Comparison of ENCODE assay signal across 14 cellular contexts in genomic region chr6:169428532-169428931, GRCh38.
DNase-seq lines count a peak whose midpoint lies in the region; ATAC-seq, FAIRE-seq and TF ChIP-seq lines count a peak whose summit lies in the region.
"Had no signal": no experiment of that assay in that cellular context is flagged by ENCODE, and none has a peak within 500 bp of the region (broad histone marks: within the 10 kb centered on the region; RNA-seq: fewer than 3 reads in every experiment).

No MANE protein-coding gene starts in this region.

- H3K27ac Mint-ChIP-seq in astrocyte (ENCODE audit: unreplicated experiment): peak overlapping the region; percentile 94
- H3K27ac Mint-ChIP-seq: activated CD4-positive, alpha-beta T cell treated with anti-CD3 and anti-CD28 coated beads for 36 hours; CD8-positive, alpha-beta memory T cell had no signal

- peaks cover 4% of the 10 kb centered on the region for H3K27me3 Mint-ChIP-seq in astrocyte (ENCODE audit: low read depth, unreplicated experiment)
- H3K27me3 Mint-ChIP-seq: activated CD4-positive, alpha-beta T cell treated with anti-CD3 and anti-CD28 coated beads for 36 hours had no signal

- no peak for ATAC-seq in HG03460 (IDR thresholded peaks at IDR 0.05; ENCODE audit: unreplicated experiment)
- ATAC-seq: activated CD4-positive, alpha-beta T cell treated with anti-CD3 and anti-CD28 coated beads for 36 hours had no signal

- H3K4me1 Mint-ChIP-seq in astrocyte (ENCODE audit: low read depth, unreplicated experiment): peaks cover 10% of the 10 kb centered on the region
- H3K4me1 Mint-ChIP-seq: activated CD4-positive, alpha-beta T cell treated with anti-CD3 and anti-CD28 coated beads for 36 hours; CD8-positive, alpha-beta memory T cell had no signal

- FAIRE-seq in astrocyte (lab: Jason Lieb, UNC): no peak

- H3K27me3 ChIP-seq in HUES64 (ENCODE audit: insufficient read depth, low read length): no peaks in the 10 kb centered on the region
- H3K27me3 ChIP-seq in astrocyte (ENCODE audit: insufficient read depth, low read length): no peaks in the 10 kb centered on the region
- no peaks in the 10 kb centered on the region for H3K27me3 ChIP-seq in smooth muscle cell (ENCODE audit: low read depth)

- H3F3A ChIP-seq in smooth muscle cell (ENCODE audit: low read depth): peaks cover 3% of the 10 kb centered on the region

- peaks cover 14% of the 10 kb centered on the region for H3K4me1 ChIP-seq in HUES64 (ENCODE audit: insufficient read depth, low read length)
- H3K4me1 ChIP-seq in astrocyte (ENCODE audit: insufficient read depth, low read length): peaks cover 11% of the 10 kb centered on the region
- H3K4me1 ChIP-seq in smooth muscle cell (ENCODE audit: low read depth): peaks cover 14% of the 10 kb centered on the region

- H3K36me3 ChIP-seq in HUES64 (ENCODE audit: insufficient read depth, low read length) (no peaks in the 10 kb centered on the region), astrocyte (ENCODE audit: insufficient read depth, low read length) (no peaks in the 10 kb centered on the region), smooth muscle cell (ENCODE audit: low read depth) (no peaks in the 10 kb centered on the region)

- H3K9me3 ChIP-seq in HUES64 (ENCODE audit: insufficient read depth, low read depth, low read length) (peaks cover 31% of the 10 kb centered on the region), astrocyte (ENCODE audit: insufficient read depth, low read depth, low read length) (no peaks in the 10 kb centered on the region), smooth muscle cell (replicated peaks; ENCODE audit: low read depth) (peaks cover 7% of the 10 kb centered on the region)

- H3K4me2 ChIP-seq in astrocyte (ENCODE audit: low read length): peak overlapping the region; percentile 51
- peak overlapping the region; percentile 72 for H3K4me2 ChIP-seq in smooth muscle cell

- no peak overlapping the region for H3K4me3 ChIP-seq in HUES64 (ENCODE audit: low read length)
- no peak overlapping the region for H3K4me3 ChIP-seq in astrocyte (ENCODE audit: insufficient read depth, low read depth, low read length)
- peak overlapping the region; percentile 20 for H3K4me3 ChIP-seq in smooth muscle cell

- H3K9ac ChIP-seq in HUES64 (ENCODE audit: low read depth, low read length) (no peak overlapping the region; the same call in 1 of the 2 replicates), astrocyte (ENCODE audit: low read length) (no peak overlapping the region), smooth muscle cell (ENCODE audit: low read depth) (peak overlapping the region; percentile 72)

- H4K20me1 ChIP-seq in astrocyte (ENCODE audit: insufficient read depth, low read length) (no peaks in the 10 kb centered on the region), smooth muscle cell (ENCODE audit: low read depth) (no peaks in the 10 kb centered on the region)

- H3K79me2 ChIP-seq in astrocyte (ENCODE audit: insufficient read depth, low read length): no peaks in the 10 kb centered on the region
- no peaks in the 10 kb centered on the region for H3K79me2 ChIP-seq in smooth muscle cell (ENCODE audit: low read depth)

- 22% methylated on average over 9 of the region's 12 CpGs for WGBS in HUES64
- 36% methylated on average over 12 of the region's 12 CpGs for WGBS in smooth muscle cell (ENCODE audit: low lambda C conversion rate)

- H3K36me3 Mint-ChIP-seq in astrocyte (ENCODE audit: low read depth, unreplicated experiment): peaks cover 7% of the 10 kb centered on the region

- TF ChIP-seq CTCF in astrocyte (IDR thresholded peaks at IDR 0.05; ENCODE audit: insufficient read depth, low read depth, low read length) (no peak), smooth muscle cell (IDR thresholded peaks at IDR 0.05; ENCODE audit: borderline replicate concordance, insufficient read depth, poor library complexity, severe bottlenecking) (no peak)

- H3K27ac ChIP-seq in HUES64 (ENCODE audit: low read depth, low read length) (peak overlapping the region; percentile 87; the same call in 1 of the 2 replicates), astrocyte (ENCODE audit: low read depth, low read length) (no peak overlapping the region), smooth muscle cell (ENCODE audit: low read depth) (peak overlapping the region; percentile 86)

- H2AFZ ChIP-seq in astrocyte (ENCODE audit: low read depth, low read length): peak overlapping the region; percentile 80
- H2AFZ ChIP-seq in smooth muscle cell (ENCODE audit: low read depth): peak overlapping the region; percentile 81

- no peak overlapping the region for H3K4me3 Mint-ChIP-seq in astrocyte (ENCODE audit: unreplicated experiment)
- H3K4me3 Mint-ChIP-seq: activated CD4-positive, alpha-beta T cell treated with anti-CD3 and anti-CD28 coated beads for 36 hours; CD8-positive, alpha-beta memory T cell had no signal

- peaks cover 16% of the 10 kb centered on the region for H3K9me3 Mint-ChIP-seq in astrocyte (ENCODE audit: unreplicated experiment)

- DNase-seq in astrocyte (ENCODE audit: low read depth): peak; percentile 20
- peak; percentile 78 for DNase-seq in left kidney (ENCODE audit: low read depth, low spot score)
- no peak for DNase-seq in smooth muscle cell (lab: John Stamatoyannopoulos, UW; ENCODE audit: unreplicated experiment)
- DNase-seq in globus pallidus (ENCODE audit: low spot score): no peak
- DNase-seq in putamen (ENCODE audit: low spot score): no peak
- no peak for DNase-seq in stimulated activated CD4-positive, alpha-beta T cell treated with anti-CD3 and anti-CD28 coated beads, Interleukin-1b, Interleukin-23, amount 100 ng/mL, for 48 hours
- DNase-seq: activated CD4-positive, alpha-beta T cell treated with anti-CD3 and anti-CD28 coated beads for 36 hours; activated effector memory CD4-positive, alpha-beta T cell treated with Interleukin-2 at 50 U/mL for 16 hours; CD8-positive, alpha-beta memory T cell; glutamatergic neuron; MM.1S; NCI-H526 treated with DMSO at 0.1 percent for 48 hours had no signal

Comparison
In these comparisons a context has a peak if more than half of its experiments do, and no peak if none do; other contexts are left out.
1. DNase-seq: peak in astrocyte (single experiment) and left kidney (single experiment); none in smooth muscle cell (single experiment), globus pallidus (single experiment), putamen (single experiment) and stimulated activated CD4-positive, alpha-beta T cell treated with anti-CD3 and anti-CD28 coated beads, Interleukin-1b, Interleukin-23, amount 100 ng/mL, for 48 hours (single experiment).